Comparison of ENCODE assay signal across 8 cellular contexts in genomic region chr16:4114257-4115208, GRCh38. TPM values are rescaled to one million over a fixed set of nuclear protein-coding genes. Genes with fewer than 3 reads are reported as not detected.
DNase-seq lines count a peak whose midpoint lies in the region; ATAC-seq and TF ChIP-seq lines count a peak whose summit lies in the region.

No MANE protein-coding gene starts in this region.

- peaks cover 4% of the 10 kb centered on the region for H3K27me3 Mint-ChIP-seq in IgD-negative memory B cell
- H3K27me3 Mint-ChIP-seq in natural killer cell treated with Interleukin-12 subunit alpha and Interleukin-12 subunit beta and Interleukin-15 and Interleukin-18, amount 100 ng/mL, for 72 hours, result no peaks in the 10 kb centered on the region

- DNase-seq in AG04450 (ENCODE audit: low read depth, low spot score) (no peak), NCI-H69 (lab: John Stamatoyannopoulos, UW) (no peak)
- DNase-seq in natural killer cell treated with Interleukin-12 subunit alpha and Interleukin-12 subunit beta and Interleukin-15 and Interleukin-18, amount 100 ng/mL, for 72 hours (ENCODE audit: low spot score), result no peak
- DNase-seq in stimulated activated CD4-positive, alpha-beta T cell treated with anti-CD3 and anti-CD28 coated beads, Interleukin-15, amount 100 ng/mL, for 24 hours, result no peak

- H3K27ac ChIP-seq in AG04450 (ENCODE audit: low read depth, low read length) (no peak overlapping the region), ectodermal cell (ENCODE audit: insufficient read depth, low read depth, low read length, poor library complexity, severe bottlenecking) (no peak overlapping the region)

- peaks cover 0 to 4% (median 0%) of the 10 kb centered on the region in 3 donors for H3K9me3 Mint-ChIP-seq in IgD-negative memory B cell
- no peaks in the 10 kb centered on the region for H3K9me3 Mint-ChIP-seq in natural killer cell treated with Interleukin-12 subunit alpha and Interleukin-12 subunit beta and Interleukin-15 and Interleukin-18, amount 100 ng/mL, for 72 hours

- no peak for TF ChIP-seq CTCF in AG04450 (IDR thresholded peaks at IDR 0.05; ENCODE audit: low read depth, low read length)

- POLR2A ChIA-PET in AG04450 (lab: Yijun Ruan, JAX), result no interaction called here

- no peaks in the 10 kb centered on the region for H3K36me3 ChIP-seq in ectodermal cell (ENCODE audit: control insufficient read depth, insufficient read depth, low read length)

- H3K27me3 ChIP-seq in AG04450 (ENCODE audit: control insufficient read depth, insufficient read depth, low read length) (no peaks in the 10 kb centered on the region), ectodermal cell (ENCODE audit: control insufficient read depth, insufficient read depth, low read length, poor library complexity, severe bottlenecking) (peaks cover 39% of the 10 kb centered on the region)

- WGBS in ectodermal cell, 2 experiments, result 92% methylated on average over 47 of the region's 47 CpGs

- peak overlapping the region; percentile 71 to 89 (median 86) for H3K4me3 Mint-ChIP-seq in IgD-negative memory B cell
- H3K4me3 Mint-ChIP-seq in natural killer cell treated with Interleukin-12 subunit alpha and Interleukin-12 subunit beta and Interleukin-15 and Interleukin-18, amount 100 ng/mL, for 72 hours, result peak overlapping the region; percentile 82

- H3K4me1 Mint-ChIP-seq in IgD-negative memory B cell, result peaks cover 5 to 26% (median 12%) of the 10 kb centered on the region in 3 donors
- H3K4me1 Mint-ChIP-seq in natural killer cell treated with Interleukin-12 subunit alpha and Interleukin-12 subunit beta and Interleukin-15 and Interleukin-18, amount 100 ng/mL, for 72 hours (ENCODE audit: low read depth in 2 of 2), result peaks cover 49 to 50% of the 10 kb centered on the region in 2 donors

- H3K36me3 Mint-ChIP-seq in IgD-negative memory B cell, result peaks cover 1% of the 10 kb centered on the region
- H3K36me3 Mint-ChIP-seq in natural killer cell treated with Interleukin-12 subunit alpha and Interleukin-12 subunit beta and Interleukin-15 and Interleukin-18, amount 100 ng/mL, for 72 hours, result peaks cover 8% of the 10 kb centered on the region

- H3K27ac Mint-ChIP-seq in IgD-negative memory B cell, result peak overlapping the region in 2 of 3 donors; percentile 1 to 66
- peak overlapping the region; percentile 57 to 83 for H3K27ac Mint-ChIP-seq in natural killer cell treated with Interleukin-12 subunit alpha and Interleukin-12 subunit beta and Interleukin-15 and Interleukin-18, amount 100 ng/mL, for 72 hours

- H3K9me3 ChIP-seq in AG04450 (ENCODE audit: control insufficient read depth, insufficient read depth, low read length), result peaks cover 14% of the 10 kb centered on the region
- H3K9me3 ChIP-seq in ectodermal cell (ENCODE audit: control insufficient read depth, low read length), result no peaks in the 10 kb centered on the region

- H3K4me3 ChIP-seq in AG04450 (ENCODE audit: low read depth, low read length), result peak overlapping the region; percentile 68
- peak overlapping the region; percentile 50 for H3K4me3 ChIP-seq in ectodermal cell (ENCODE audit: insufficient read depth, low read depth, low read length)

- no peak for ATAC-seq in natural killer cell treated with Interleukin-12 subunit alpha and Interleukin-12 subunit beta and Interleukin-15 and Interleukin-18, amount 100 ng/mL, for 72 hours
- ATAC-seq in GM19455 (IDR thresholded peaks at IDR 0.05; ENCODE audit: unreplicated experiment), result no peak
- no peak for ATAC-seq in GM18502 (IDR thresholded peaks at IDR 0.05; ENCODE audit: poor library complexity, unreplicated experiment)

- no peaks in the 10 kb centered on the region for H3K4me1 ChIP-seq in ectodermal cell (ENCODE audit: control insufficient read depth, insufficient read depth, low read length)

- CTCF ChIA-PET in AG04450 (lab: Charles Lee), result no interaction called here

RNA-seq across cellular contexts. Expression of gene ADCY9, which starts 1.7 kb away (rescaled TPM):
- 16.0 and 16.1 TPM in 2 replicates for polyA plus RNA-seq in AG04450 (2011; rRNA removed)
- 26.9 and 33.5 TPM in 2 replicates for polyA minus RNA-seq in AG04450 (2011; rRNA and poly(A)+ RNA removed)
- polyA plus RNA-seq in IgD-negative memory B cell, result 0.21 TPM
- 4.7 TPM for polyA plus RNA-seq in ectodermal cell (2013, experiment 1 of 4)
- 3.0 TPM for polyA plus RNA-seq in ectodermal cell (2013, experiment 2 of 4)
- 3.1 TPM for polyA plus RNA-seq in ectodermal cell (2013, experiment 3 of 4)
- polyA plus RNA-seq in ectodermal cell (2013, experiment 4 of 4), result 3.8 TPM
- 10 to 100 TPM; 11.1 to 23.6 TPM for total RNA-seq in natural killer cell treated with Interleukin-12 subunit alpha and Interleukin-12 subunit beta and Interleukin-15 and Interleukin-18, amount 100 ng/mL, for 72 hours

Comparison
In these comparisons a context has a peak if more than half of its experiments do, and no peak if none do; other contexts are left out.
1. RNA of gene ADCY9, which starts 1.7 kb away (polyA plus RNA-seq): 16.0 to 16.1 TPM in AG04450; 0.21 TPM in IgD-negative memory B cell (single experiment); every median in the first group is over 10 times any median in the second.